In the genomic region with DNA sequence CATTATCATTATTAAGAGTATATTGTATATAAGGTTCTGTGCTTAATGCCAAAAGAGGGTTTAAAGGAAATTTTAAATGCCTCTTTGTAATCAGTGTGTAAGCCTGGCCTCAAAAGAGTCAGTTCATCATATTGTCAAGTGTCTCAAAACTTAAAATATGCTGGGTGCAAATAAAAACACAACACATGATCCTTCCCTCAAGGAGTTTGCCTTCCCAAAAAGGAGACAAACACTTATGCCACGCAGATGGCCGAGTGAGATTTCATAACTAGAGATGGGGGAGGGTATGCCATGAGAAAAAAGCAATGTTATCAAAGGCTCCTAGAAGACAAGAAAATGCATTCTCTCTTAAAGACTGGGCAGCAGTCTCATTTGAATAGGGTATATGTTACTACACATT, we compare ENCODE assay signal across 15 cellular contexts.
"Had no signal": no experiment of that assay in that cellular context is flagged by ENCODE, and none has a peak within 500 bp of the region (broad histone marks: within the 10 kb centered on the region; RNA-seq: fewer than 3 reads in every experiment).

No MANE protein-coding gene starts in this region.

- H3K9me3 Mint-ChIP-seq: endodermal cell; naive thymus-derived CD8-positive, alpha-beta T cell; stimulated activated effector memory CD8-positive, alpha-beta T cell treated with anti-CD3 and anti-CD28 coated beads, Interleukin-12 subunit alpha, Interleukin-12 subunit beta, amount 100 ng/mL, for 72 hours; stimulated activated naive CD8-positive, alpha-beta T cell treated with anti-CD3 and anti-CD28 coated beads, Interleukin-15, amount 100 ng/mL, for 72 hours had no signal

- ATAC-seq: foreskin keratinocyte; left colon; naive thymus-derived CD8-positive, alpha-beta T cell; psoas muscle; right lobe of liver; stimulated activated effector memory CD8-positive, alpha-beta T cell treated with anti-CD3 and anti-CD28 coated beads, Interleukin-12 subunit alpha, Interleukin-12 subunit beta, amount 100 ng/mL, for 72 hours; stimulated activated naive CD8-positive, alpha-beta T cell treated with anti-CD3 and anti-CD28 coated beads, Interleukin-15, amount 100 ng/mL, for 72 hours had no signal

- H3K4me3 Mint-ChIP-seq: endodermal cell; naive thymus-derived CD8-positive, alpha-beta T cell; stimulated activated effector memory CD8-positive, alpha-beta T cell treated with anti-CD3 and anti-CD28 coated beads, Interleukin-12 subunit alpha, Interleukin-12 subunit beta, amount 100 ng/mL, for 72 hours; stimulated activated naive CD8-positive, alpha-beta T cell treated with anti-CD3 and anti-CD28 coated beads, Interleukin-15, amount 100 ng/mL, for 72 hours had no signal

- H3K4me1 Mint-ChIP-seq: stimulated activated effector memory CD8-positive, alpha-beta T cell treated with anti-CD3 and anti-CD28 coated beads, Interleukin-12 subunit alpha, Interleukin-12 subunit beta, amount 100 ng/mL, for 72 hours had no signal

- H3K27me3 Mint-ChIP-seq: naive thymus-derived CD8-positive, alpha-beta T cell; stimulated activated naive CD8-positive, alpha-beta T cell treated with anti-CD3 and anti-CD28 coated beads, Interleukin-15, amount 100 ng/mL, for 72 hours had no signal

- DNase-seq: effector CD4-positive, alpha-beta T cell; endodermal cell; erythroblast; foreskin keratinocyte; head of caudate nucleus; left colon; naive thymus-derived CD8-positive, alpha-beta T cell; psoas muscle; retina; right lobe of liver; stimulated activated CD4-positive, alpha-beta T cell treated with anti-CD3 and anti-CD28 coated beads, Interleukin-4, amount 100 ng/mL, for 1 hour; stimulated activated CD8-positive, alpha-beta memory T cell treated with anti-CD3 and anti-CD28 coated beads, Interleukin-4, amount 100 ng/mL, for 48 hours; stimulated activated naive CD8-positive, alpha-beta T cell treated with anti-CD3 and anti-CD28 coated beads, Interleukin-15, amount 100 ng/mL, for 72 hours; transverse colon had no signal

- H3K27ac Mint-ChIP-seq: endodermal cell; stimulated activated effector memory CD8-positive, alpha-beta T cell treated with anti-CD3 and anti-CD28 coated beads, Interleukin-12 subunit alpha, Interleukin-12 subunit beta, amount 100 ng/mL, for 72 hours had no signal
